In the genomic region with DNA sequence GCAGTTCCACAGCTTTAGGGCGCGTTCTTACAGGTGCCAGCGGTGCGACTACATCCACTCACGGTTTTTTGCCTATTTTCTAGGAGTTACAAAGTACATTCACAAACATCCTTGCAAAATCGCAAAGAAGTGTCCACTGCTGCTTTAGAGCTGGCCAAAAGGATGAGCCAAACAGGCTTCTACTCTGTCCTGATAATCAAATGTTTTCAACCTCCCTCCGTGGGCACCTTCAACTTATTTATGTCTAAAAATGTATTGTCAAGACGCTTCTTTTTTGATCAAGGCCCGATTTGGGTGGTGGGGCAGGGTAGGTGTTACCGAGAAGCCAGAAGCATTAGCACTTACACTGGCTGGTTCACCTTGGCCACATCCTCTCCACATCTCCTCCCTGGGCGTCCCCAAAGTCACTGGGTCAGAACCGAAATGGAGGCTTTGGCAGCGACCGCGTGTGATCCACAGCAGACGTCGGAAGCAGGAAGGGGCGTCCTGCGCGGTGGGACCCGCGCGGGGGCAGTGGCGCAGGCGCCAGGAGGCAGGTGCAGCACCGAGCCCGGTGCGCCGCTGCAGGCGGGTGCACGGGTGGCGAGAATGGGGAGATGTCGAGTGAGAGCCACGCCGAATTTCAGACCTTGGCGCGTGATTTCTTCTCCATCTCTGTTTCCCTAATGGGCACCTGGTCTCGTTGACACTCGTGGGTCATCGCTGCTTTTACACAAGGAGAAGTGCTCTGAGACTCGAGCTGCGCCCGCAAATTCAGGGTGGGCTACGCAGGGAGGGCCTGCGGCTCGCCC, we compare ENCODE assay signal across 11 cellular contexts. TPM values are rescaled to one million over a fixed set of nuclear protein-coding genes. Genes with fewer than 3 reads are reported as not detected.
DNase-seq lines count a peak whose midpoint lies in the region; ATAC-seq and TF ChIP-seq lines count a peak whose summit lies in the region.
"Had no signal": no experiment of that assay in that cellular context is flagged by ENCODE, and none has a peak within 500 bp of the region (broad histone marks: within the 10 kb centered on the region; RNA-seq: fewer than 3 reads in every experiment).

No MANE protein-coding gene starts in this region.

- no peak overlapping the region for H3K27ac Mint-ChIP-seq in natural killer cell treated with Interleukin-12 subunit alpha and Interleukin-12 subunit beta and Interleukin-15 and Interleukin-18, amount 100 ng/mL, for 72 hours
- no peak overlapping the region for H3K27ac Mint-ChIP-seq in activated CD4-positive, alpha-beta memory T cell treated with anti-CD3 and anti-CD28 coated beads, Interleukin-2, amount 10 ng/mL, durations not matched to agents 7 days and 5 days

- POLR2A ChIA-PET in activated CD4-positive, alpha-beta memory T cell treated with anti-CD3 and anti-CD28 coated beads, Interleukin-2, amount 10 ng/mL, durations not matched to agents 7 days and 5 days (lab: Charles Lee) = interaction anchor here (0.8 to 1.6 kb wide), 4 partner anchors 9 to 101 kb away, joined by 3 to 5 read pairs (median 4); a partner anchor contains a TSS

- H3K27me3 ChIP-seq in WERI-Rb-1 (ENCODE audit: insufficient read depth, low read depth, severe bottlenecking) = peaks cover 4% of the 10 kb centered on the region

- CTCF ChIA-PET in activated CD4-positive, alpha-beta memory T cell treated with anti-CD3 and anti-CD28 coated beads, Interleukin-2, amount 10 ng/mL, durations not matched to agents 7 days and 5 days (lab: Charles Lee) = no interaction called here

- H3K36me3 Mint-ChIP-seq in natural killer cell treated with Interleukin-12 subunit alpha and Interleukin-12 subunit beta and Interleukin-15 and Interleukin-18, amount 100 ng/mL, for 72 hours = peaks cover 5% of the 10 kb centered on the region
- H3K36me3 Mint-ChIP-seq in activated CD4-positive, alpha-beta memory T cell treated with anti-CD3 and anti-CD28 coated beads, Interleukin-2, amount 10 ng/mL, durations not matched to agents 7 days and 5 days (ENCODE audit: low read depth) = peaks cover 16% of the 10 kb centered on the region

- TF ChIP-seq CTCF in WERI-Rb-1 (IDR thresholded peaks at IDR 0.05; ENCODE audit: low read depth, low read length) = no peak

- DNase-seq in DMS 273 (lab: John Stamatoyannopoulos, UW; ENCODE audit: unreplicated experiment) (peak; percentile 7), DMS 273 treated with DMSO at 0.1 percent for 48 hours (lab: John Stamatoyannopoulos, UW) (no peak), WERI-Rb-1 (peak; percentile 8), foreskin melanocyte (no peak)
- DNase-seq in natural killer cell treated with Interleukin-12 subunit alpha and Interleukin-12 subunit beta and Interleukin-15 and Interleukin-18, amount 100 ng/mL, for 72 hours (ENCODE audit: low spot score) = no peak
- no peak for DNase-seq in activated CD4-positive, alpha-beta memory T cell treated with anti-CD3 and anti-CD28 coated beads, Interleukin-2, amount 10 ng/mL, durations not matched to agents 7 days and 5 days
- DNase-seq: GOT3 had no signal

- H3K9me3 ChIP-seq in WERI-Rb-1 (ENCODE audit: severe bottlenecking) = peaks cover 12% of the 10 kb centered on the region

- H3K4me3 ChIP-seq in WERI-Rb-1 (ENCODE audit: low read depth, low read length) = peak overlapping the region; percentile 18
- H3K4me3 ChIP-seq: smooth muscle cell had no signal

- H3K36me3 ChIP-seq in WERI-Rb-1 = no peaks in the 10 kb centered on the region

- H3K27me3 Mint-ChIP-seq in natural killer cell treated with Interleukin-12 subunit alpha and Interleukin-12 subunit beta and Interleukin-15 and Interleukin-18, amount 100 ng/mL, for 72 hours = peaks cover 42 to 63% of the 10 kb centered on the region in 2 donors
- H3K27me3 Mint-ChIP-seq in activated CD4-positive, alpha-beta memory T cell treated with anti-CD3 and anti-CD28 coated beads, Interleukin-2, amount 10 ng/mL, durations not matched to agents 7 days and 5 days = peaks cover 92% of the 10 kb centered on the region

- H3K9me3 Mint-ChIP-seq in natural killer cell treated with Interleukin-12 subunit alpha and Interleukin-12 subunit beta and Interleukin-15 and Interleukin-18, amount 100 ng/mL, for 72 hours = no peaks in the 10 kb centered on the region
- H3K9me3 Mint-ChIP-seq in activated CD4-positive, alpha-beta memory T cell treated with anti-CD3 and anti-CD28 coated beads, Interleukin-2, amount 10 ng/mL, durations not matched to agents 7 days and 5 days = peaks cover 8% of the 10 kb centered on the region

- no peak overlapping the region for H3K27ac ChIP-seq in WERI-Rb-1
- H3K27ac ChIP-seq: 22Rv1 had no signal

- peak overlapping the region; percentile 73 for H3K4me3 Mint-ChIP-seq in natural killer cell treated with Interleukin-12 subunit alpha and Interleukin-12 subunit beta and Interleukin-15 and Interleukin-18, amount 100 ng/mL, for 72 hours
- no peak overlapping the region for H3K4me3 Mint-ChIP-seq in activated CD4-positive, alpha-beta memory T cell treated with anti-CD3 and anti-CD28 coated beads, Interleukin-2, amount 10 ng/mL, durations not matched to agents 7 days and 5 days

- peaks cover 16 to 28% of the 10 kb centered on the region in 2 donors for H3K4me1 Mint-ChIP-seq in natural killer cell treated with Interleukin-12 subunit alpha and Interleukin-12 subunit beta and Interleukin-15 and Interleukin-18, amount 100 ng/mL, for 72 hours (ENCODE audit: low read depth in 2 of 2)
- H3K4me1 Mint-ChIP-seq in activated CD4-positive, alpha-beta memory T cell treated with anti-CD3 and anti-CD28 coated beads, Interleukin-2, amount 10 ng/mL, durations not matched to agents 7 days and 5 days = peaks cover 19% of the 10 kb centered on the region

- peak; percentile 14 for ATAC-seq in GM21576 (IDR thresholded peaks at IDR 0.05; ENCODE audit: unreplicated experiment)
- ATAC-seq in natural killer cell treated with Interleukin-12 subunit alpha and Interleukin-12 subunit beta and Interleukin-15 and Interleukin-18, amount 100 ng/mL, for 72 hours = no peak
- no peak for ATAC-seq in GM21526 (IDR thresholded peaks at IDR 0.05; ENCODE audit: low FRiP score, unreplicated experiment)

RNA-seq across cellular contexts. Expression of a gene that starts 16.9 kb away (rescaled TPM):
- total RNA-seq in natural killer cell treated with Interleukin-12 subunit alpha and Interleukin-12 subunit beta and Interleukin-15 and Interleukin-18, amount 100 ng/mL, for 72 hours = not detected
- total RNA-seq in activated CD4-positive, alpha-beta memory T cell treated with anti-CD3 and anti-CD28 coated beads, Interleukin-2, amount 10 ng/mL, durations not matched to agents 7 days and 5 days = not detected

RNA-seq across cellular contexts. Expression of a gene that starts 43.2 kb away (rescaled TPM):
- 10 to 100 TPM; 16.7 to 17.7 TPM for total RNA-seq in natural killer cell treated with Interleukin-12 subunit alpha and Interleukin-12 subunit beta and Interleukin-15 and Interleukin-18, amount 100 ng/mL, for 72 hours
- 10 to 100 TPM; 18.5 TPM for total RNA-seq in activated CD4-positive, alpha-beta memory T cell treated with anti-CD3 and anti-CD28 coated beads, Interleukin-2, amount 10 ng/mL, durations not matched to agents 7 days and 5 days

Comparison
In these comparisons a context has a peak if more than half of its experiments do, and no peak if none do; other contexts are left out.
1. DNase-seq: peak in DMS 273 (single experiment) and WERI-Rb-1 (single experiment); none in DMS 273 treated with DMSO at 0.1 percent for 48 hours (single experiment), natural killer cell treated with Interleukin-12 subunit alpha and Interleukin-12 subunit beta and Interleukin-15 and Interleukin-18, amount 100 ng/mL, for 72 hours (single experiment), foreskin melanocyte (single experiment) and activated CD4-positive, alpha-beta memory T cell treated with anti-CD3 and anti-CD28 coated beads, Interleukin-2, amount 10 ng/mL, durations not matched to agents 7 days and 5 days (single experiment).